Comparison of ENCODE assay signal across 8 cellular contexts in the genomic region with DNA sequence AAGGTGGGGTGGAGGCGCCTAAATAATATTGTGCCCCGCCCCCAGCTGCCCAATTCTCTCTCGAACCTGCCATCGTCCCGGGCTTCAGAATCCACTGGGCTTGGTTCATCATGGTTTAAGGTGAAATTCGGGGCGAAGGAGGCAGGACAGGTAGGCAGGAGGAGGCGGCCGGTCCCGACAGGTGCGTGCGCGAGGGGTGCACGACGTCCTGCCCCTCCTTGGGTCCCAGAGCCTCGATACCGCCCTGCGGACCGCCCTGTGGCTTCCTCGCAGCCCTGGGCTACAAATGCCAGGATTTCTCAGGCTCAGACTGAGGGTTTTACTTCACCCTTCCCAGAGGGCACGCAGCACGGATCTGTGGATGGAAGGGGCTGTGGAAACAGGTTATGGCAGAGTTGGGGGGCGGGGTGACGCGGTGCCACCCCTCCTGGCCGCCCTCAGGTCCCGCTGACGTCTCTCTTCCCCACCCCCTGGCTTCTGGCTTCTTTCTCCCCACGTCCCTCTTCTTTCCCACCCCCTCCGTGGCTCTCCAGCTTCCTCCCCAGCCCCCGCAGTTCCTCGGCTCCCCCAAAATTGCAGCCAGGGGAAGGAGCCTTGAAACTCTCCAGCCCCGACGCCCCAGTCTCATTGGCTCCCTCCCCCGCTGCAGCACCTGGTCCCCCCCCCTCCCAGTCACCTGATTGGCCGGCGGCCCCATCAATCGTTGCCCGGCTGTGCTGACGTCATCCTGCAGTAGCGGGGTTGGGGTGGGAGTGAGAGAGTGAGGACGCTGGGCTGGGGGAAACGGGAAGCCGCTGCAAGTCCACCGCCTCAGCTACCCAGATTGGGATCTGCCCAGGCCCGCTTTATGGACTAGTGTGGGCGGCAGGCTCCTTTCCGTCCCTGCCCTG. TPM values are rescaled to one million over a fixed set of nuclear protein-coding genes. Genes with fewer than 3 reads are reported as not detected.
A peak's percentile ranks its signal among the peaks of the same experiment; 100 is the strongest.
DNase-seq lines count a peak whose midpoint lies in the region; ATAC-seq and TF ChIP-seq lines count a peak whose summit lies in the region.

A gene (plus strand): TSS at position 725 of the 890 bp plus-strand sequence. CDS start 278 bp downstream, outside the sequence.

- CTCF ChIA-PET in A673 (lab: Charles Lee): no interaction called here

- H3K27ac ChIP-seq in A673 (ENCODE audit: low read depth, low read length, poor library complexity, severe bottlenecking): peak within 1 kb of the TSS; percentile 58

- H3K4me1 ChIP-seq in A673 (ENCODE audit: insufficient read depth, low read length, poor library complexity, severe bottlenecking): no peaks in the 10 kb centered on the region

- POLR2A ChIA-PET in A673 (lab: Charles Lee; ENCODE audit: low non-redundant PET): no interaction called here

- H3K36me3 ChIP-seq in A673 (ENCODE audit: insufficient read depth, low read length, poor library complexity, severe bottlenecking): no peaks in the 10 kb centered on the region

- TF ChIP-seq CTCF in A673 (conservative IDR thresholded peaks at IDR 0.05; ENCODE audit: low read depth, low read length): no peak

- peak within 1 kb of the TSS; percentile 59 for H3K4me3 ChIP-seq in A673 (ENCODE audit: low read depth, low read length, poor library complexity, severe bottlenecking)

- no TSS peak for BruUV-seq in A673 (replicated peaks; lab: Mats Ljungman, UMichigan)

- H3K27me3 ChIP-seq in A673 (replicated peaks; ENCODE audit: insufficient read depth, low read depth, low read length, poor library complexity): no peaks in the 10 kb centered on the region

- ATAC-seq in GM18907 (IDR thresholded peaks at IDR 0.05; ENCODE audit: unreplicated experiment): peak; percentile 59
- peak; percentile 81 for ATAC-seq in HG03354 (IDR thresholded peaks at IDR 0.05; ENCODE audit: poor library complexity, severe bottlenecking, unreplicated experiment)

- DNase-seq in A673 (ENCODE audit: low spot score) (peak; percentile 86), NCI-H82 treated with DMSO at 0.1 percent for 48 hours (lab: John Stamatoyannopoulos, UW; ENCODE audit: unreplicated experiment) (peak; percentile 76), medulla oblongata (ENCODE audit: extremely low spot score) (peak; percentile 81)
- peak; percentile 72 to 77 for DNase-seq in activated CD8-positive, alpha-beta memory T cell treated with anti-CD3 and anti-CD28 coated beads for 4 hours (ENCODE audit: low read depth in 2 of 2)
- DNase-seq in effector CD8-positive, alpha-beta T cell (lab: John Stamatoyannopoulos, UW): peak; percentile 90
- DNase-seq in stimulated activated CD4-positive, alpha-beta T cell treated with anti-CD3 and anti-CD28 coated beads, TNF-alpha, amount 100 ng/mL, for 48 hours (ENCODE audit: low read depth in 3 of 3): peak; percentile 61 to 77 (median 65)

- intact Hi-C loops in A673 (cut with micrococcal nuclease; ENCODE audit: unreplicated experiment): no loop called here

- H3K9me3 ChIP-seq in A673 (ENCODE audit: low read depth, low read length, poor library complexity, severe bottlenecking): no peaks in the 10 kb centered on the region

RNA-seq across cellular contexts. Expression of the gene that starts here (rescaled TPM):
- total RNA-seq in A673 (2021): 10.7 and 12.1 TPM in 2 replicates

Comparison
In these comparisons a context has a peak if more than half of its experiments do, and no peak if none do; other contexts are left out.
1. Peak in every context shown above with its lines: DNase-seq, ATAC-seq, H3K4me3 ChIP-seq and H3K27ac ChIP-seq.